In genomic region chr4:25160714-25161598, GRCh38 we compare ENCODE assay signal across 8 cellular contexts. TPM values are rescaled to one million over a fixed set of nuclear protein-coding genes. Genes with fewer than 3 reads are reported as not detected.
DNase-seq lines count a peak whose midpoint lies in the region; ATAC-seq and TF ChIP-seq lines count a peak whose summit lies in the region.

No MANE protein-coding gene starts in this region.

- in situ Hi-C loops in GM13976 (cut with MboI; ENCODE audit: low sequenced_read_pairs, unreplicated experiment), result no loop called here

- no peaks in the 10 kb centered on the region for H3K27me3 ChIP-seq in duodenal mucosa (ENCODE audit: control insufficient read depth in 1 of 2, insufficient read depth in 2 of 2, low read length in 2 of 2)
- no peaks in the 10 kb centered on the region for H3K27me3 ChIP-seq in mononuclear cell (ENCODE audit: insufficient read depth, low read length)

- no peak for DNase-seq in AG04449 (ENCODE audit: low read depth, low spot score)
- DNase-seq in GM13976 (ENCODE audit: low spot score), result peak; percentile 22
- DNase-seq in NCI-H1417 treated with DMSO at 0.1 percent for 48 hours (lab: John Stamatoyannopoulos, UW), result no peak
- DNase-seq in NCI-H446 treated with DMSO at 0.1 percent for 48 hours (lab: John Stamatoyannopoulos, UW), result no peak

- H3K9ac ChIP-seq in duodenal mucosa (ENCODE audit: low read depth in 1 of 2, low read length in 2 of 2), result peak overlapping the region; percentile 89 to 97

- H3K4me3 ChIP-seq in AG04449 (ENCODE audit: low read depth, low read length) (peak overlapping the region; percentile 84), duodenal mucosa (ENCODE audit: low read depth in 1 of 2, low read length in 2 of 2) (peak overlapping the region; percentile 76 to 96), mononuclear cell (ENCODE audit: low read length) (peak overlapping the region; percentile 83)

- CTCF ChIA-PET in AG04449 (lab: Yijun Ruan, JAX), result interaction anchor here (0.8 to 4.2 kb wide), 8 partner anchors 8 to 206 kb away, joined by 3 to 24 read pairs (median 11); partner anchors contain the start of gene ZCCHC4

- peaks cover 4 to 10% of the 10 kb centered on the region in 2 donors for H3K36me3 ChIP-seq in duodenal mucosa (ENCODE audit: control insufficient read depth in 1 of 2, insufficient read depth in 2 of 2, low read length in 2 of 2)

- TF ChIP-seq CTCF in AG04449 (IDR thresholded peaks at IDR 0.05; ENCODE audit: insufficient read depth, low read length, missing control alignments) (no peak), GM13976 (IDR thresholded peaks at IDR 0.05; ENCODE audit: borderline replicate concordance, control extremely low read depth, extremely low read depth, insufficient read depth, missing control alignments) (no peak)

- peak overlapping the region; percentile 97 for H3K27ac ChIP-seq in duodenal mucosa (ENCODE audit: low read depth, low read length)

- POLR2A ChIA-PET in AG04449 (lab: Yijun Ruan, JAX), result interaction anchor here (1.2 kb wide), 1 partner anchor 13 kb away, joined by 8 read pairs; no protein-coding TSS in a partner anchor

- H3K4me1 ChIP-seq in duodenal mucosa (ENCODE audit: control insufficient read depth in 1 of 2, insufficient read depth in 2 of 2, low read length in 2 of 2) (peaks cover 13 to 18% of the 10 kb centered on the region in 2 donors), mononuclear cell (ENCODE audit: insufficient read depth, low read length) (peaks cover 30% of the 10 kb centered on the region)

- H3K9me3 ChIP-seq in duodenal mucosa (ENCODE audit: control insufficient read depth in 1 of 2, low read length in 2 of 2), result no peaks in the 10 kb centered on the region
- H3K9me3 ChIP-seq in mononuclear cell (ENCODE audit: low read depth, low read length), result no peaks in the 10 kb centered on the region

- peak; percentile 31 for ATAC-seq in HG03066 (IDR thresholded peaks at IDR 0.05; ENCODE audit: low read depth, unreplicated experiment)

TF ChIP-seq in PFSK-1, 5 proteins besides CTCF, POLR2A, EP300 and RAD21:
- TF ChIP-seq POLR2AphosphoS5 (IDR thresholded peaks at IDR 0.05; ENCODE audit: low read depth, low read length) (peak; percentile 86), SIN3A (IDR thresholded peaks at IDR 0.05; ENCODE audit: borderline replicate concordance, insufficient read depth, low read length) (no peak; the same call in 1 of the 2 replicates), REST (IDR thresholded peaks at IDR 0.05; ENCODE audit: insufficient read depth in 1 of 2, low read depth in 2 of 2, low read length in 2 of 2) (no peak; a peak in 1 of 4 replicates), TAF1 (IDR thresholded peaks at IDR 0.05; ENCODE audit: borderline replicate concordance, insufficient read depth, low read length) (no peak; the same call in 1 of the 2 replicates), FOXP2 (optimal IDR thresholded peaks at IDR 0.05; ENCODE audit: borderline replicate concordance, extremely low read depth, extremely low read length, insufficient read depth) (no peak)

RNA-seq across cellular contexts. Expression of gene SEPSECS, which starts 0.7 kb away (rescaled TPM):
- polyA plus RNA-seq in PFSK-1 (2012; ENCODE audit: insufficient read length, low read depth), result 1.4 TPM
- 22.2 TPM for total RNA-seq in mononuclear cell
